13 cellular contexts compared by ENCODE assay signal in genomic region chr15:64749999-64750657, GRCh38. TPM values are rescaled to one million over a fixed set of nuclear protein-coding genes. Genes with fewer than 3 reads are reported as not detected.
DNase-seq lines count a peak whose midpoint lies in the region; ATAC-seq and TF ChIP-seq lines count a peak whose summit lies in the region.
"Had no signal": no experiment of that assay in that cellular context is flagged by ENCODE, and none has a peak within 500 bp of the region (broad histone marks: within the 10 kb centered on the region; RNA-seq: fewer than 3 reads in every experiment).

No MANE protein-coding gene starts in this region.

- H3K9me3 ChIP-seq in esophagus squamous epithelium, result no peaks in the 10 kb centered on the region
- no peaks in the 10 kb centered on the region for H3K9me3 ChIP-seq in MM.1S (replicated peaks; ENCODE audit: insufficient read depth, low read length)
- H3K9me3 ChIP-seq: spleen had no signal

- TF ChIP-seq CTCF in esophagus squamous epithelium (IDR thresholded peaks at IDR 0.05) (no peak), MM.1S (IDR thresholded peaks at IDR 0.05; ENCODE audit: low read length) (no peak)

- H3K9ac ChIP-seq in MM.1S (ENCODE audit: low read length), result no peak overlapping the region

- no peaks in the 10 kb centered on the region for H3K36me3 ChIP-seq in esophagus squamous epithelium
- no peaks in the 10 kb centered on the region for H3K36me3 ChIP-seq in MM.1S (replicated peaks; ENCODE audit: insufficient read depth, low read length)
- H3K36me3 ChIP-seq: spleen had no signal

- H4K20me1 ChIP-seq in MM.1S (ENCODE audit: insufficient read depth, low read length), result no peaks in the 10 kb centered on the region

- no peak for ATAC-seq in HG03571 (IDR thresholded peaks at IDR 0.05; ENCODE audit: unreplicated experiment)
- no peak for ATAC-seq in HG02571 (IDR thresholded peaks at IDR 0.05; ENCODE audit: unreplicated experiment)

- H2AFZ ChIP-seq in MM.1S (ENCODE audit: low read length), result no peak overlapping the region

- no peak overlapping the region for H3K4me2 ChIP-seq in MM.1S (ENCODE audit: low read depth, low read length)

- H3K79me2 ChIP-seq in MM.1S (ENCODE audit: low read length), result no peaks in the 10 kb centered on the region

- H3K4me3 ChIP-seq in esophagus squamous epithelium, result no peak overlapping the region
- no peak overlapping the region for H3K4me3 ChIP-seq in MM.1S (ENCODE audit: low read length)
- H3K4me3 ChIP-seq: SK-N-MC, spleen had no signal

- TF ChIP-seq POLR2A in esophagus squamous epithelium (IDR thresholded peaks at IDR 0.05), result no peak

- peak overlapping the region in 3 of 4 donors; percentile 27 to 70 (median 69) for H3K27ac ChIP-seq in esophagus squamous epithelium
- H3K27ac ChIP-seq in MM.1S (ENCODE audit: low read length), result no peak overlapping the region
- H3K27ac ChIP-seq: SK-N-MC, spleen had no signal

- DNase-seq in AG20443 (ENCODE audit: low spot score), result peak; percentile 56
- DNase-seq in NCI-H2227 (lab: John Stamatoyannopoulos, UW; ENCODE audit: unreplicated experiment), result peak; percentile 41
- DNase-seq in esophagus squamous epithelium (lab: John Stamatoyannopoulos, UW), result no peak
- DNase-seq in myocyte (ENCODE audit: low read depth), result peak; percentile 22
- DNase-seq in activated naive CD4-positive, alpha-beta T cell (lab: John Stamatoyannopoulos, UW), result no peak
- no peak for DNase-seq in MM.1S
- DNase-seq: activated T-cell treated with anti-CD3 and anti-CD28 coated beads for 4 hours; CD4-positive, CD25-positive, alpha-beta regulatory T cell; NCI-H2171 treated with DMSO at 0.1 percent for 48 hours; spleen had no signal

- H3K4me1 ChIP-seq in esophagus squamous epithelium (peaks cover 0 to 5% (median 4%) of the 10 kb centered on the region in 3 donors), MM.1S (ENCODE audit: low read length) (no peaks in the 10 kb centered on the region)

- WGBS in esophagus squamous epithelium, 2 donors, result 67 to 74% methylated on average over 17 to 19 of the region's 21 CpGs

- H3F3A ChIP-seq in MM.1S (ENCODE audit: insufficient read depth, low read length), result no peaks in the 10 kb centered on the region

- H3K27me3 ChIP-seq in esophagus squamous epithelium (peaks cover 0 to 16% (median 0%) of the 10 kb centered on the region in 4 donors), MM.1S (replicated peaks; ENCODE audit: insufficient read depth, low read length) (peaks cover 17% of the 10 kb centered on the region)

- intact Hi-C loops in esophagus squamous epithelium (cut with DNase I), result no loop called here

- no peaks in the 10 kb centered on the region for H3K9me2 ChIP-seq in MM.1S (replicated peaks; ENCODE audit: insufficient read depth, low read length)

RNA-seq across cellular contexts. Expression of gene RBPMS2, which starts 25.3 kb away (rescaled TPM):
- total RNA-seq in esophagus squamous epithelium (1 to 10 TPM in 2 of 4 donors, under 1 TPM in 1, not detected in 1; 0.75 to 5.0 (median 1.3) TPM), myocyte (not detected in 2 replicates)
- polyA plus RNA-seq in myocyte (2012), result 0.10 TPM
- polyA plus RNA-seq: CD4-positive, CD25-positive, alpha-beta regulatory T cell had no signal

Comparison
In these comparisons a context has a peak if more than half of its experiments do, and no peak if none do; other contexts are left out.
1. DNase-seq: peak in AG20443 (single experiment), NCI-H2227 (single experiment) and myocyte (single experiment); none in esophagus squamous epithelium (single experiment), activated naive CD4-positive, alpha-beta T cell (0 of 4) and MM.1S (single experiment).